ENCODE assay signal across 18 cellular contexts in the genomic region with DNA sequence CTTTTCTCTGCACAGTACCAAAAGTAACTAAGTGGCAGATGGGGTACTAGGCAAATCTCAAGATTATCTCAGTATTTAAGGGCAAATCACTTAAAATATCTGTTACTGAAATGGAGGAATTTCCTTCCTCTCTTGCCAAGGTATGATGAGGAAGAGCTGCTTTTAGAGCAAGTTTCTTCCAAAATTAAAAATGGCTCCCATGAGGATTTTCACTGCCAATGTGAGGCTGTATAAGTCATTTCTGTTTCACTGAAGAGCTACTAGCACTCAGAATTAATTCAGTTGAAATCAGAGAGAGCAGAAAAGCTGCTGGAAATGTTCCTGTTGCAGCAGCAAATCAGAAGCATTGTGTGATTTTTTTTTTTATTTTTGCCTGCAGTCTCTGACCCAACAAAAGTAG. TPM values are rescaled to one million over a fixed set of nuclear protein-coding genes. Genes with fewer than 3 reads are reported as not detected.
"Had no signal": no experiment of that assay in that cellular context is flagged by ENCODE, and none has a peak within 500 bp of the region (broad histone marks: within the 10 kb centered on the region; RNA-seq: fewer than 3 reads in every experiment).

No MANE protein-coding gene starts in this region.

- H3K27ac ChIP-seq: prostate gland, right atrium auricular region, tibial nerve, uterus had no signal

- DNase-seq: activated CD4-positive, alpha-beta T cell treated with anti-CD3 and anti-CD28 coated beads, Interleukin-2, amount 10 ng/mL, durations not matched to agents 7 days and 5 days; activated CD8-positive, alpha-beta T cell treated with anti-CD3 and anti-CD28 coated beads, Interleukin-2, amount 10 ng/mL, durations not matched to agents 7 days and 5 days; activated naive CD4-positive, alpha-beta T cell treated with anti-CD3 and anti-CD28 coated beads for 36 hours; activated T-cell treated with anti-CD3 and anti-CD28 coated beads, Interleukin-2, amount 50 U/mL, for 24 hours; cortex of kidney; mesenchymal stem cell; mucosa of descending colon; naive B cell; stimulated activated naive CD8-positive, alpha-beta T cell treated with anti-CD3 and anti-CD28 coated beads, Interleukin-15, Interleukin-2, amounts not matched to agents 100 U/mL and 50 U/mL, for 24 hours; T-helper 9 cell; uterus had no signal

- FAIRE-seq: endometrium had no signal

- ATAC-seq: activated CD8-positive, alpha-beta T cell treated with anti-CD3 and anti-CD28 coated beads, Interleukin-2, amount 10 ng/mL, durations not matched to agents 7 days and 5 days; mucosa of descending colon; stimulated activated naive CD8-positive, alpha-beta T cell treated with anti-CD3 and anti-CD28 coated beads, Interleukin-15, Interleukin-2, amounts not matched to agents 100 U/mL and 50 U/mL, for 24 hours had no signal

- H3K36me3 Mint-ChIP-seq: naive B cell had no signal

- H3K27me3 Mint-ChIP-seq: activated CD4-positive, alpha-beta T cell treated with anti-CD3 and anti-CD28 coated beads, Interleukin-2, amount 10 ng/mL, durations not matched to agents 7 days and 5 days had no signal

- H3K9me3 ChIP-seq: mucosa of descending colon, prostate gland, right atrium auricular region, tibial nerve, uterus had no signal

- H3K4me1 ChIP-seq: prostate gland, right atrium auricular region, uterus had no signal

- H3K27ac Mint-ChIP-seq: activated CD4-positive, alpha-beta T cell treated with anti-CD3 and anti-CD28 coated beads, Interleukin-2, amount 10 ng/mL, durations not matched to agents 7 days and 5 days; activated CD8-positive, alpha-beta T cell treated with anti-CD3 and anti-CD28 coated beads, Interleukin-2, amount 10 ng/mL, durations not matched to agents 7 days and 5 days; activated naive CD4-positive, alpha-beta T cell treated with anti-CD3 and anti-CD28 coated beads for 36 hours; activated T-cell treated with anti-CD3 and anti-CD28 coated beads, Interleukin-2, amount 50 U/mL, for 24 hours; naive B cell had no signal

- H3K9me3 Mint-ChIP-seq: activated CD4-positive, alpha-beta T cell treated with anti-CD3 and anti-CD28 coated beads, Interleukin-2, amount 10 ng/mL, durations not matched to agents 7 days and 5 days; activated naive CD4-positive, alpha-beta T cell treated with anti-CD3 and anti-CD28 coated beads for 36 hours; activated T-cell treated with anti-CD3 and anti-CD28 coated beads, Interleukin-2, amount 50 U/mL, for 24 hours had no signal

- H3K4me1 Mint-ChIP-seq: activated CD4-positive, alpha-beta T cell treated with anti-CD3 and anti-CD28 coated beads, Interleukin-2, amount 10 ng/mL, durations not matched to agents 7 days and 5 days; naive B cell had no signal

- H3K27me3 ChIP-seq: right atrium auricular region, tibial nerve, uterus had no signal

- H3K4me3 Mint-ChIP-seq: activated CD4-positive, alpha-beta T cell treated with anti-CD3 and anti-CD28 coated beads, Interleukin-2, amount 10 ng/mL, durations not matched to agents 7 days and 5 days; activated CD8-positive, alpha-beta T cell treated with anti-CD3 and anti-CD28 coated beads, Interleukin-2, amount 10 ng/mL, durations not matched to agents 7 days and 5 days; activated naive CD4-positive, alpha-beta T cell treated with anti-CD3 and anti-CD28 coated beads for 36 hours; activated T-cell treated with anti-CD3 and anti-CD28 coated beads, Interleukin-2, amount 50 U/mL, for 24 hours; naive B cell; neural crest cell had no signal

- H3K36me3 ChIP-seq: prostate gland, right atrium auricular region, tibial nerve, uterus had no signal

- H3K4me3 ChIP-seq: mucosa of descending colon, prostate gland, right atrium auricular region, tibial nerve, uterus had no signal

RNA-seq across cellular contexts. Expression of a gene that starts 43.5 kb away (rescaled TPM):
- total RNA-seq: activated CD4-positive, alpha-beta T cell treated with anti-CD3 and anti-CD28 coated beads, Interleukin-2, amount 10 ng/mL, durations not matched to agents 7 days and 5 days; activated CD8-positive, alpha-beta T cell treated with anti-CD3 and anti-CD28 coated beads, Interleukin-2, amount 10 ng/mL, durations not matched to agents 7 days and 5 days; activated naive CD4-positive, alpha-beta T cell treated with anti-CD3 and anti-CD28 coated beads for 36 hours; neural crest cell; osteocyte; prostate gland; skeletal muscle tissue; tibial nerve had no signal
